1 cellular context compared by ENCODE assay signal in genomic region chr19:530133-531008, GRCh38.
A peak's percentile ranks its signal among the peaks of the same experiment; 100 is the strongest.
TF ChIP-seq lines count a peak whose summit lies in the region.

No MANE protein-coding gene starts in this region.

TF ChIP-seq in HepG2, 621 proteins besides CTCF, POLR2A, EP300 and RAD21 (continued from another document and continues in another):
- no peak for TF ChIP-seq ARID4A (CRISPR knock-in tag; IDR thresholded peaks at IDR 0.05; ENCODE audit: borderline replicate concordance)
- no peak for TF ChIP-seq ZFP90 (CRISPR knock-in tag; IDR thresholded peaks at IDR 0.05; ENCODE audit: borderline replicate concordance)
- no peak for TF ChIP-seq ZNF383 (CRISPR knock-in tag; IDR thresholded peaks at IDR 0.05; ENCODE audit: borderline replicate concordance)
- 0 out of 2 replicates have a peak, but pooled peaks have one; percentile 8 for TF ChIP-seq SMAD1 (CRISPR knock-in tag; IDR thresholded peaks at IDR 0.05; ENCODE audit: borderline replicate concordance, low read depth)
- TF ChIP-seq ZSCAN30 (CRISPR knock-in tag; IDR thresholded peaks at IDR 0.05): 0 out of 2 replicates have a peak, but pooled peaks have one; percentile 67
- TF ChIP-seq ZBTB33 (CRISPR knock-in tag; IDR thresholded peaks at IDR 0.05): no peak
- TF ChIP-seq ZNF431 (CRISPR knock-in tag; IDR thresholded peaks at IDR 0.05; ENCODE audit: borderline replicate concordance, low read depth): no peak
- TF ChIP-seq ZNF775 (CRISPR knock-in tag; IDR thresholded peaks at IDR 0.05; ENCODE audit: borderline replicate concordance): no peak
- TF ChIP-seq FOSL2 (CRISPR knock-in tag; IDR thresholded peaks at IDR 0.05): no peak; the same call in 1 of the 2 replicates
- TF ChIP-seq THAP9 (CRISPR knock-in tag; IDR thresholded peaks at IDR 0.05; ENCODE audit: borderline replicate concordance): no peak
- TF ChIP-seq RBM39 (IDR thresholded peaks at IDR 0.05; ENCODE audit: low read depth, low read length, poor library complexity, severe bottlenecking): peak; percentile 74
- 0 out of 2 replicates have a peak, but pooled peaks have one; percentile 29 for TF ChIP-seq GFI1 (CRISPR knock-in tag; IDR thresholded peaks at IDR 0.05; ENCODE audit: borderline replicate concordance)
- no peak for TF ChIP-seq ZNF615 (CRISPR knock-in tag; IDR thresholded peaks at IDR 0.05; ENCODE audit: borderline replicate concordance)
- TF ChIP-seq CEBPZ (IDR thresholded peaks at IDR 0.05; ENCODE audit: low read length): no peak
- no peak; the same call in 1 of the 2 replicates for TF ChIP-seq AFF4 (CRISPR knock-in tag; IDR thresholded peaks at IDR 0.05)
- TF ChIP-seq PATZ1 (CRISPR knock-in tag; IDR thresholded peaks at IDR 0.05): peak; percentile 91
- TF ChIP-seq ZNF747 (CRISPR knock-in tag; IDR thresholded peaks at IDR 0.05; ENCODE audit: borderline replicate concordance): no peak
- TF ChIP-seq MLX (CRISPR knock-in tag; IDR thresholded peaks at IDR 0.05): no peak
- no peak for TF ChIP-seq SMAD3 (CRISPR knock-in tag; IDR thresholded peaks at IDR 0.05)
- TF ChIP-seq CBX5 (CRISPR knock-in tag; IDR thresholded peaks at IDR 0.05; ENCODE audit: borderline replicate concordance): no peak
- TF ChIP-seq ZMYM3 (CRISPR knock-in tag; IDR thresholded peaks at IDR 0.05): peak; percentile 95
- TF ChIP-seq ZFP36L2 (CRISPR knock-in tag; IDR thresholded peaks at IDR 0.05): no peak
- no peak for TF ChIP-seq BRF2 (CRISPR knock-in tag; IDR thresholded peaks at IDR 0.05)
- TF ChIP-seq PAWR (CRISPR knock-in tag; IDR thresholded peaks at IDR 0.05; ENCODE audit: borderline replicate concordance): no peak
- TF ChIP-seq SMYD3 (CRISPR knock-in tag; IDR thresholded peaks at IDR 0.05): no peak
- no peak for TF ChIP-seq FOXA1 (IDR thresholded peaks at IDR 0.05)
- no peak for TF ChIP-seq FOXA1 (CRISPR knock-in tag; IDR thresholded peaks at IDR 0.05)
- no peak for TF ChIP-seq FOXM1 (CRISPR knock-in tag; IDR thresholded peaks at IDR 0.05)
- 0 out of 2 replicates have a peak, but pooled peaks have one; percentile 18 for TF ChIP-seq ZNF629 (CRISPR knock-in tag; conservative IDR thresholded peaks at IDR 0.05)
- TF ChIP-seq MIXL1 (CRISPR knock-in tag; IDR thresholded peaks at IDR 0.05): no peak; the same call in 1 of the 2 replicates
- TF ChIP-seq ZNF281 (CRISPR knock-in tag; IDR thresholded peaks at IDR 0.05; ENCODE audit: borderline replicate concordance): no peak
- TF ChIP-seq CBX2 (IDR thresholded peaks at IDR 0.05; ENCODE audit: low read depth, low read length): no peak
- no peak for TF ChIP-seq CBX2 (CRISPR knock-in tag; IDR thresholded peaks at IDR 0.05; ENCODE audit: low read depth)
